Comparison of ENCODE assay signal across 20 cellular contexts in the genomic region with DNA sequence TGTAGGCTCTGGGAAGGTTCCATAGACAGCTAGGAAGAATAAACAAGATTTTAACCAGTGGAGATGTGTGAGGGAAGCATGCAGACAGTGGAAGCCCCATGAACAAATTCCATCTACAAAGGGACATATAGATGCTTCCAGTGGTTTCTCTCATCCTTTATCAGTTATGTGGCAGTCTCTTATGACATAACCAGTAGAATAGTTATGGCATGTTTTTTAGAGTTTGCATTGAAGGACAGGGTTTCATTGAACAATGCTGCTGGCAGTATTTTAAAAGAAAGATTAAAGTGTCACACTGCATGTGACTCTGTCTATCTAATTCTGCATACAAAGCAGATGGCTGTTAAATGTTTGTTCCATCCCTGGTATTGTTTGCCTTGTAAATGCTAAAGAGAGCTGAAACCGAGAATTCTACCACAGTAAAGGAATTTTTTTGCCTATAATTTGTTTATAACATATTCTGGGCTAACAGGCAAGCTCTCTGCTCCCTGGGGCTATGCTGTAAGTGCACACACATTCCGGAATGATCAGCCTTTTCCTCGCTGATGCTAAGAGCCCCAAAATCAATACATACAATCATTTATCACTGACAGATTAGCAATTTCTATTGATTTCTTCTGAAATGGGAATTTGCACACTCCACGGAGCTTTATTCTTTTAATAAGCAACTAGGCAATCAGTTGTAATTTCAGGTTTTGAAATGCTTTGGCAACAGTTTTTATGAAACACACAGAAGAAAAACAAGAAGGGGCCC.
DNase-seq lines count a peak whose midpoint lies in the region; ATAC-seq and TF ChIP-seq lines count a peak whose summit lies in the region.
"Had no signal": no experiment of that assay in that cellular context is flagged by ENCODE, and none has a peak within 500 bp of the region (broad histone marks: within the 10 kb centered on the region; RNA-seq: fewer than 3 reads in every experiment).

No MANE protein-coding gene starts in this region.

- H3K27ac ChIP-seq in HL-60 (replicated peaks) (peak overlapping the region; percentile 58), adipose tissue (ENCODE audit: low read depth, low read length) (peak overlapping the region; percentile 70), mesenchymal stem cell (ENCODE audit: low read length, poor library complexity, severe bottlenecking) (no peak overlapping the region), substantia nigra (ENCODE audit: low read depth, low read length, poor library complexity, severe bottlenecking) (peak overlapping the region; percentile 21)
- H3K27ac ChIP-seq: cardiac muscle cell, tibial artery had no signal

- no peak overlapping the region for H2AFZ ChIP-seq in mesenchymal stem cell (ENCODE audit: low read depth, low read length)

- H3K79me1 ChIP-seq in mesenchymal stem cell (replicated peaks; ENCODE audit: low read length, poor library complexity, severe bottlenecking): no peaks in the 10 kb centered on the region

- no peak overlapping the region for H3K4me2 ChIP-seq in mesenchymal stem cell (ENCODE audit: low read length, poor library complexity, severe bottlenecking)

- no peak overlapping the region for H3K14ac ChIP-seq in mesenchymal stem cell (ENCODE audit: low read length in 2 of 2)

- no peak overlapping the region for H2BK120ac ChIP-seq in mesenchymal stem cell (ENCODE audit: low read depth, low read length)

- no peaks in the 10 kb centered on the region for H3K27me3 ChIP-seq in HL-60 (ENCODE audit: insufficient read depth, poor library complexity, severe bottlenecking)
- H3K27me3 ChIP-seq in mesenchymal stem cell (ENCODE audit: control insufficient read depth in 1 of 2, insufficient read depth in 1 of 2, low read length in 2 of 2): peaks cover 3 to 13% of the 10 kb centered on the region in 2 experiments
- H3K27me3 ChIP-seq: cardiac muscle cell, tibial artery had no signal

- no peak overlapping the region for H2BK12ac ChIP-seq in mesenchymal stem cell (ENCODE audit: low read length in 2 of 2)

- H4K8ac ChIP-seq in mesenchymal stem cell (ENCODE audit: low read length): no peak overlapping the region

- intact Hi-C loops in left cardiac atrium (cut with DNase I): loop anchor here in 1 of 2 donors (10.0 kb wide), 1 partner anchor 76 kb away; a partner anchor contains a TSS

- no peaks in the 10 kb centered on the region for H3K36me3 ChIP-seq in mesenchymal stem cell (ENCODE audit: control insufficient read depth in 1 of 2, insufficient read depth in 2 of 2, low read depth in 1 of 2, low read length in 2 of 2)
- H3K36me3 ChIP-seq: cardiac muscle cell, tibial artery had no signal

- H3K4me1 ChIP-seq in mesenchymal stem cell (ENCODE audit: control insufficient read depth, insufficient read depth, low read depth, low read length): no peaks in the 10 kb centered on the region

- TF ChIP-seq CTCF in HL-60 (IDR thresholded peaks at IDR 0.05; ENCODE audit: insufficient read depth, low read length): no peak

- no peak overlapping the region for H3K4me3 ChIP-seq in HL-60 (replicated peaks; ENCODE audit: insufficient read depth, low read length)
- no peak overlapping the region for H3K4me3 ChIP-seq in mesenchymal stem cell (ENCODE audit: insufficient read depth in 1 of 2, low read depth in 1 of 2, low read length in 2 of 2)
- H3K4me3 ChIP-seq: cardiac muscle cell, K562, lung, tibial artery had no signal

- no peak overlapping the region for H3K4ac ChIP-seq in mesenchymal stem cell (ENCODE audit: low read depth in 1 of 2, low read length in 2 of 2)

- no peak overlapping the region for H3K18ac ChIP-seq in mesenchymal stem cell (ENCODE audit: low read depth in 1 of 2, low read length in 2 of 2)

- WGBS in adipose tissue, 3 donors: 38 to 65% (median 46%) methylated on average over 4 of the region's 4 CpGs
- 96% methylated on average over 3 of the region's 4 CpGs for WGBS in mesenchymal stem cell

- H3K9me3 ChIP-seq in mesenchymal stem cell (ENCODE audit: control insufficient read depth, low read length): no peaks in the 10 kb centered on the region
- H3K9me3 ChIP-seq: tibial artery had no signal

- TF ChIP-seq POLR2A in GM18505 (IDR thresholded peaks at IDR 0.05; ENCODE audit: borderline replicate concordance, extremely low read depth, insufficient read depth, insufficient read length): no peak

- no peak overlapping the region for H2BK15ac ChIP-seq in mesenchymal stem cell (ENCODE audit: low read depth, poor library complexity, severe bottlenecking)

- ATAC-seq in GM18511 (IDR thresholded peaks at IDR 0.05; ENCODE audit: unreplicated experiment) (no peak), left cardiac atrium (no peak), GM18505 (IDR thresholded peaks at IDR 0.05; ENCODE audit: unreplicated experiment) (no peak)
- ATAC-seq: K562, T-helper 17 cell had no signal

- H3K9ac ChIP-seq in mesenchymal stem cell (ENCODE audit: low read length): no peak overlapping the region

- no peak overlapping the region for H2AK5ac ChIP-seq in mesenchymal stem cell (ENCODE audit: low read length, severe bottlenecking)

- H4K91ac ChIP-seq in mesenchymal stem cell (ENCODE audit: low read length): no peak overlapping the region

- H3K23ac ChIP-seq in mesenchymal stem cell (ENCODE audit: low read length in 2 of 2): no peak overlapping the region

- DNase-seq in HL-60 (ENCODE audit: low read depth in 1 of 2, low spot score in 1 of 2) (no peak), mesenchymal stem cell (peak; percentile 12), substantia nigra (lab: John Stamatoyannopoulos, UW) (no peak), left cardiac atrium (no peak), NCI-H1417 (lab: John Stamatoyannopoulos, UW) (no peak)
- DNase-seq: activated CD4-positive, alpha-beta T cell treated with anti-CD3 and anti-CD28 coated beads for 4 hours; activated naive CD4-positive, alpha-beta T cell; activated T-cell treated with anti-CD3 and anti-CD28 coated beads, Interleukin-2, amount 50 U/mL, for 48 hours; amygdala; CD4-positive, alpha-beta T cell; cortex of kidney; GOT3; T-helper 17 cell; tibial artery had no signal

- H2BK5ac ChIP-seq in mesenchymal stem cell (ENCODE audit: low read depth, low read length, poor library complexity, severe bottlenecking): no peak overlapping the region
